ENCODE assay signal across 26 cellular contexts in genomic region chr10:17077905-17078289, GRCh38. TPM values are rescaled to one million over a fixed set of nuclear protein-coding genes. Genes with fewer than 3 reads are reported as not detected.
DNase-seq lines count a peak whose midpoint lies in the region; ATAC-seq and TF ChIP-seq lines count a peak whose summit lies in the region.
"Had no signal": no experiment of that assay in that cellular context is flagged by ENCODE, and none has a peak within 500 bp of the region (broad histone marks: within the 10 kb centered on the region; RNA-seq: fewer than 3 reads in every experiment).

No MANE protein-coding gene starts in this region.

- H3K27me3 ChIP-seq in hepatocyte = no peaks in the 10 kb centered on the region
- no peaks in the 10 kb centered on the region for H3K27me3 ChIP-seq in smooth muscle cell (ENCODE audit: low read depth)
- H3K27me3 ChIP-seq in PC-9 (ENCODE audit: insufficient read depth, low read depth) = no peaks in the 10 kb centered on the region
- H3K27me3 ChIP-seq: MG63 had no signal

- peaks cover 28% of the 10 kb centered on the region for H3K4me1 Mint-ChIP-seq in activated naive CD8-positive, alpha-beta T cell treated with anti-CD3 and anti-CD28 coated beads for 36 hours
- H3K4me1 Mint-ChIP-seq in activated naive CD8-positive, alpha-beta T cell treated with anti-CD3 and anti-CD28 coated beads, Interleukin-2, amount 50 U/mL, for 24 hours = peaks cover 33% of the 10 kb centered on the region
- H3K4me1 Mint-ChIP-seq in brain = peaks cover 35% of the 10 kb centered on the region

- intact Hi-C loops in PC-9 (cut with micrococcal nuclease; ENCODE audit: unreplicated experiment) = no loop called here

- H3K9me3 ChIP-seq in hepatocyte (ENCODE audit: low read depth) (no peaks in the 10 kb centered on the region), smooth muscle cell (replicated peaks; ENCODE audit: low read depth) (no peaks in the 10 kb centered on the region), PC-9 (ENCODE audit: insufficient read depth, low read depth) (no peaks in the 10 kb centered on the region)
- H3K9me3 ChIP-seq: MG63, SK-N-SH had no signal

- ATAC-seq in activated naive CD8-positive, alpha-beta T cell treated with anti-CD3 and anti-CD28 coated beads, Interleukin-2, amount 50 U/mL, for 24 hours = no peak

- H3K36me3 Mint-ChIP-seq in activated naive CD8-positive, alpha-beta T cell treated with anti-CD3 and anti-CD28 coated beads for 36 hours = peaks cover 15% of the 10 kb centered on the region
- H3K36me3 Mint-ChIP-seq in activated naive CD8-positive, alpha-beta T cell treated with anti-CD3 and anti-CD28 coated beads, Interleukin-2, amount 50 U/mL, for 24 hours (ENCODE audit: low read depth) = peaks cover 2% of the 10 kb centered on the region
- no peaks in the 10 kb centered on the region for H3K36me3 Mint-ChIP-seq in brain

- H4K20me1 ChIP-seq in hepatocyte (ENCODE audit: insufficient read depth, poor library complexity, severe bottlenecking) (no peaks in the 10 kb centered on the region), smooth muscle cell (ENCODE audit: low read depth) (no peaks in the 10 kb centered on the region), PC-9 (ENCODE audit: insufficient read depth) (no peaks in the 10 kb centered on the region)

- H2AFZ ChIP-seq in hepatocyte (no peak overlapping the region), smooth muscle cell (ENCODE audit: low read depth) (peak overlapping the region; percentile 69), PC-9 (no peak overlapping the region)

- H3K27ac ChIP-seq in hepatocyte (peak overlapping the region; percentile 83), smooth muscle cell (ENCODE audit: low read depth) (peak overlapping the region; percentile 98), PC-9 (no peak overlapping the region)
- H3K27ac ChIP-seq: 22Rv1, HL-60 had no signal

- H3K36me3 ChIP-seq in hepatocyte (replicated peaks; ENCODE audit: insufficient read depth, low read depth) (no peaks in the 10 kb centered on the region), smooth muscle cell (ENCODE audit: low read depth) (no peaks in the 10 kb centered on the region), PC-9 (ENCODE audit: low read depth) (no peaks in the 10 kb centered on the region)
- H3K36me3 ChIP-seq: MG63 had no signal

- H3K9ac ChIP-seq in smooth muscle cell (ENCODE audit: low read depth) = peak overlapping the region; percentile 61
- H3K9ac ChIP-seq: SK-N-SH had no signal

- DNase-seq in activated naive CD8-positive, alpha-beta T cell treated with anti-CD3 and anti-CD28 coated beads for 36 hours = no peak
- DNase-seq in activated naive CD8-positive, alpha-beta T cell treated with anti-CD3 and anti-CD28 coated beads, Interleukin-2, amount 50 U/mL, for 24 hours = no peak
- DNase-seq in hepatocyte (ENCODE audit: low spot score) = no peak
- no peak for DNase-seq in smooth muscle cell (lab: John Stamatoyannopoulos, UW; ENCODE audit: unreplicated experiment)
- DNase-seq in NCI-H1436 treated with DMSO at 0.1 percent for 48 hours (lab: John Stamatoyannopoulos, UW) = no peak
- DNase-seq in AG20443 (ENCODE audit: low spot score) = no peak
- DNase-seq in PC-9 = no peak
- DNase-seq: ACHN; Calu3; DMS79 treated with DMSO at 0.1 percent for 48 hours; GF-D8; GOT3; KBM-7; NCI-H1105 treated with DMSO at 0.1 percent for 48 hours; NCI-H2029; NCI-H446; NCI-H524 treated with DMSO at 0.1 percent for 48 hours; NCI-H774; NK-92 treated with Interleukin-12 subunit alpha and Interleukin-12 subunit beta, amount 100 ng/mL, for 24 hours; SIG-M5; SK-N-SH; SW 1271 had no signal

- TF ChIP-seq CTCF in brain (conservative IDR thresholded peaks at IDR 0.05) = no peak
- no peak for TF ChIP-seq CTCF in hepatocyte (IDR thresholded peaks at IDR 0.05; ENCODE audit: poor library complexity)
- no peak for TF ChIP-seq CTCF in smooth muscle cell (IDR thresholded peaks at IDR 0.05; ENCODE audit: borderline replicate concordance, insufficient read depth, poor library complexity, severe bottlenecking)
- TF ChIP-seq CTCF in PC-9 (conservative IDR thresholded peaks at IDR 0.05) = no peak

- no TSS peak for BruUV-seq in PC-9 (replicated peaks; lab: Mats Ljungman, UMichigan)

- H3K79me2 ChIP-seq in hepatocyte (no peaks in the 10 kb centered on the region), smooth muscle cell (ENCODE audit: low read depth) (no peaks in the 10 kb centered on the region), PC-9 (ENCODE audit: low read depth) (no peaks in the 10 kb centered on the region)

- CTCF ChIA-PET in PC-9 (lab: Charles Lee) = no interaction called here

- no peaks in the 10 kb centered on the region for H3K9me3 Mint-ChIP-seq in activated naive CD8-positive, alpha-beta T cell treated with anti-CD3 and anti-CD28 coated beads for 36 hours
- no peaks in the 10 kb centered on the region for H3K9me3 Mint-ChIP-seq in activated naive CD8-positive, alpha-beta T cell treated with anti-CD3 and anti-CD28 coated beads, Interleukin-2, amount 50 U/mL, for 24 hours
- no peaks in the 10 kb centered on the region for H3K9me3 Mint-ChIP-seq in brain

- no peak overlapping the region for H3K4me3 ChIP-seq in hepatocyte
- no peak overlapping the region for H3K4me3 ChIP-seq in smooth muscle cell
- no peak overlapping the region for H3K4me3 ChIP-seq in PC-9
- H3K4me3 ChIP-seq: MG63 had no signal

- H3K4me2 ChIP-seq in hepatocyte (no peak overlapping the region), smooth muscle cell (peak overlapping the region; percentile 60), PC-9 (no peak overlapping the region)
- H3K4me2 ChIP-seq: SK-N-SH had no signal

- H3F3A ChIP-seq in smooth muscle cell (ENCODE audit: low read depth) = peaks cover 18% of the 10 kb centered on the region
- H3F3A ChIP-seq in PC-9 (ENCODE audit: insufficient read depth, low read depth) = peaks cover 9% of the 10 kb centered on the region

- H3K4me3 Mint-ChIP-seq in activated naive CD8-positive, alpha-beta T cell treated with anti-CD3 and anti-CD28 coated beads for 36 hours = no peak overlapping the region
- H3K4me3 Mint-ChIP-seq in activated naive CD8-positive, alpha-beta T cell treated with anti-CD3 and anti-CD28 coated beads, Interleukin-2, amount 50 U/mL, for 24 hours = no peak overlapping the region
- no peak overlapping the region for H3K4me3 Mint-ChIP-seq in brain

- POLR2A ChIA-PET in PC-9 (lab: Charles Lee; ENCODE audit: unreplicated experiment) = no interaction called here

- H3K27me3 Mint-ChIP-seq in activated naive CD8-positive, alpha-beta T cell treated with anti-CD3 and anti-CD28 coated beads for 36 hours = no peaks in the 10 kb centered on the region
- no peaks in the 10 kb centered on the region for H3K27me3 Mint-ChIP-seq in activated naive CD8-positive, alpha-beta T cell treated with anti-CD3 and anti-CD28 coated beads, Interleukin-2, amount 50 U/mL, for 24 hours
- H3K27me3 Mint-ChIP-seq in brain = no peaks in the 10 kb centered on the region

- H3K27ac Mint-ChIP-seq in activated naive CD8-positive, alpha-beta T cell treated with anti-CD3 and anti-CD28 coated beads for 36 hours = peak overlapping the region; percentile 8
- H3K27ac Mint-ChIP-seq in activated naive CD8-positive, alpha-beta T cell treated with anti-CD3 and anti-CD28 coated beads, Interleukin-2, amount 50 U/mL, for 24 hours = no peak overlapping the region
- H3K27ac Mint-ChIP-seq in brain = peak overlapping the region in 3 of 5 experiments; percentile 3 to 80 (median 55)

- H3K4me1 ChIP-seq in hepatocyte (ENCODE audit: insufficient read depth) (peaks cover 23% of the 10 kb centered on the region), smooth muscle cell (ENCODE audit: low read depth) (peaks cover 9% of the 10 kb centered on the region), PC-9 (replicated peaks; ENCODE audit: insufficient read depth) (peaks cover 25% of the 10 kb centered on the region)

- 92% methylated on average over 2 of the region's 2 CpGs for WGBS in hepatocyte (ENCODE audit: low lambda C conversion rate, missing lambda C conversion rate)
- 95% methylated on average over 2 of the region's 2 CpGs for WGBS in smooth muscle cell (ENCODE audit: low lambda C conversion rate)

- H3K9me2 ChIP-seq in hepatocyte (replicated peaks; ENCODE audit: insufficient read depth) = no peaks in the 10 kb centered on the region
- H3K9me2 ChIP-seq in PC-9 (ENCODE audit: insufficient read depth) = no peaks in the 10 kb centered on the region
- H3K9me2 ChIP-seq: SK-N-SH had no signal

RNA-seq across cellular contexts. Expression of gene CUBN, which starts 51.7 kb away (rescaled TPM):
- total RNA-seq in activated naive CD8-positive, alpha-beta T cell treated with anti-CD3 and anti-CD28 coated beads for 36 hours = under 1 TPM; 0.30 to 0.76 TPM
- polyA plus RNA-seq in brain (ENCODE audit: insufficient read depth, low read depth, low replicate concordance) (0.27 TPM), hepatocyte (2.0 and 3.3 TPM in 2 replicates), smooth muscle cell (0.33 and 0.62 TPM in 2 replicates)
- total RNA-seq in hepatocyte (9.4 and 10.6 TPM in 2 replicates), smooth muscle cell (1.7 and 4.7 TPM in 2 replicates), PC-9 (2021) (0.07 and 0.28 TPM in 2 replicates)
